10 cellular contexts compared by ENCODE assay signal in genomic region chr1:3315991-3316943, GRCh38.
DNase-seq lines count a peak whose midpoint lies in the region; ATAC-seq, FAIRE-seq and TF ChIP-seq lines count a peak whose summit lies in the region.
"Had no signal": no experiment of that assay in that cellular context is flagged by ENCODE, and none has a peak within 500 bp of the region (broad histone marks: within the 10 kb centered on the region; RNA-seq: fewer than 3 reads in every experiment).

No MANE protein-coding gene starts in this region.

- no peak for DNase-seq in activated CD4-positive, alpha-beta T cell treated with anti-CD3 and anti-CD28 coated beads, Interleukin-2, amount 10 ng/mL, durations not matched to agents 7 days and 5 days
- DNase-seq in activated CD4-positive, alpha-beta T cell treated with anti-CD3 and anti-CD28 coated beads for 4 hours = no peak
- DNase-seq in RCC 7860 (ENCODE audit: low spot score) = peak; percentile 30
- DNase-seq in chondrocyte (ENCODE audit: low spot score) = no peak
- no peak for DNase-seq in spleen
- DNase-seq in omental fat pad (ENCODE audit: low spot score) = no peak
- no peak for DNase-seq in EL
- DNase-seq: head of caudate nucleus, midbrain had no signal

- FAIRE-seq in RCC 7860 (lab: Jason Lieb, UNC) = no peak

- peaks cover 0 to 45% (median 27%) of the 10 kb centered on the region in 7 donors for H3K27me3 ChIP-seq in spleen (replicated peaks in 1 of 7)

- H3K4me1 Mint-ChIP-seq in activated CD4-positive, alpha-beta T cell treated with anti-CD3 and anti-CD28 coated beads, Interleukin-2, amount 10 ng/mL, durations not matched to agents 7 days and 5 days = peaks cover 9% of the 10 kb centered on the region
- H3K4me1 Mint-ChIP-seq in chondrocyte (ENCODE audit: low read depth) = peaks cover 62% of the 10 kb centered on the region

- H3K9me3 ChIP-seq in spleen = peaks cover 0 to 14% (median 10%) of the 10 kb centered on the region in 8 donors

- POLR2A ChIA-PET in activated CD4-positive, alpha-beta T cell treated with anti-CD3 and anti-CD28 coated beads, Interleukin-2, amount 10 ng/mL, durations not matched to agents 7 days and 5 days (lab: Charles Lee) = no interaction called here

- intact Hi-C loops in spleen (cut with DNase I; ENCODE audit: low total_unique reads) = no loop called here

- H3K36me3 ChIP-seq in spleen = no peaks in the 10 kb centered on the region

- H3K9me3 Mint-ChIP-seq in activated CD4-positive, alpha-beta T cell treated with anti-CD3 and anti-CD28 coated beads, Interleukin-2, amount 10 ng/mL, durations not matched to agents 7 days and 5 days = peaks cover 20% of the 10 kb centered on the region
- no peaks in the 10 kb centered on the region for H3K9me3 Mint-ChIP-seq in chondrocyte (ENCODE audit: low read depth)

- H3K36me3 Mint-ChIP-seq in activated CD4-positive, alpha-beta T cell treated with anti-CD3 and anti-CD28 coated beads, Interleukin-2, amount 10 ng/mL, durations not matched to agents 7 days and 5 days (ENCODE audit: low read depth) = no peaks in the 10 kb centered on the region
- no peaks in the 10 kb centered on the region for H3K36me3 Mint-ChIP-seq in chondrocyte (ENCODE audit: low read depth)

- H3K27ac ChIP-seq in spleen = peak overlapping the region in 5 of 8 donors; percentile 19 to 77 (median 57)

- H3K4me3 Mint-ChIP-seq in activated CD4-positive, alpha-beta T cell treated with anti-CD3 and anti-CD28 coated beads, Interleukin-2, amount 10 ng/mL, durations not matched to agents 7 days and 5 days = no peak overlapping the region
- H3K4me3 Mint-ChIP-seq in chondrocyte (ENCODE audit: unreplicated experiment) = no peak overlapping the region

- no peaks in the 10 kb centered on the region for H3K27me3 Mint-ChIP-seq in activated CD4-positive, alpha-beta T cell treated with anti-CD3 and anti-CD28 coated beads, Interleukin-2, amount 10 ng/mL, durations not matched to agents 7 days and 5 days
- H3K27me3 Mint-ChIP-seq in chondrocyte (ENCODE audit: low read depth) = no peaks in the 10 kb centered on the region

- H3K27ac Mint-ChIP-seq in activated CD4-positive, alpha-beta T cell treated with anti-CD3 and anti-CD28 coated beads, Interleukin-2, amount 10 ng/mL, durations not matched to agents 7 days and 5 days = peak overlapping the region; percentile 88
- peak overlapping the region; percentile 100 for H3K27ac Mint-ChIP-seq in chondrocyte (ENCODE audit: unreplicated experiment)

- CTCF ChIA-PET in activated CD4-positive, alpha-beta T cell treated with anti-CD3 and anti-CD28 coated beads, Interleukin-2, amount 10 ng/mL, durations not matched to agents 7 days and 5 days (lab: Charles Lee) = no interaction called here

- 61 to 74% (median 69%) methylated on average over 15 of the region's 15 CpGs for WGBS in spleen, 5 donors

- no peak for TF ChIP-seq POLR2A in spleen (IDR thresholded peaks at IDR 0.05)

- no peak for ATAC-seq in omental fat pad (ENCODE audit: low FRiP score)
- ATAC-seq in HG02884 (IDR thresholded peaks at IDR 0.05; ENCODE audit: unreplicated experiment) = no peak

- H3K4me1 ChIP-seq in spleen = peaks cover 0 to 35% (median 11%) of the 10 kb centered on the region in 6 donors

- TF ChIP-seq CTCF in chondrocyte (IDR thresholded peaks at IDR 0.05) = no peak
- no peak for TF ChIP-seq CTCF in spleen (IDR thresholded peaks at IDR 0.05 in 8 of 11, conservative IDR thresholded peaks at IDR 0.05 in 3 of 11)
- TF ChIP-seq CTCF in omental fat pad (IDR thresholded peaks at IDR 0.05) = no peak

- no peak overlapping the region for H3K4me3 ChIP-seq in spleen
